Comparison of ENCODE assay signal across 19 cellular contexts in the genomic region with DNA sequence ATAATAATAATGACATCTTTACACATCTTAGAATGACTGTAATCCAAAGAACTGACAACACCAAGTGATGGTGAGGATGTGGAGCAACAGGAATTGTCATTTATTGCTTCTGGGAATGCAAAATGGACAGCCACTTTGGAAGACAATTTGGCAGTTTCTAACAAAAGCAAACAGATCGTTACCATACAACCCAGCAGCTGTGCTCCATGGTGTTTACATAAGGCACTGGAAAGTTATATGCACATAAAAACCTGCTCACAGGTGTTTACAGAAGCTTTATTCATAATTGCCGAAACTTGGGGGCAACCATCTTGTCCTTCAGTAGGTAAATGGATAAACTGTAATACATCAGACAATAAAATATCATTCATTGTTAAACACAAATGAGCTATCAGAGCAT. TPM values are rescaled to one million over a fixed set of nuclear protein-coding genes. Genes with fewer than 3 reads are reported as not detected.
DNase-seq lines count a peak whose midpoint lies in the region; ATAC-seq, FAIRE-seq and TF ChIP-seq lines count a peak whose summit lies in the region.
"Had no signal": no experiment of that assay in that cellular context is flagged by ENCODE, and none has a peak within 500 bp of the region (broad histone marks: within the 10 kb centered on the region; RNA-seq: fewer than 3 reads in every experiment).

No MANE protein-coding gene starts in this region.

- no peak for FAIRE-seq in A549 (lab: Jason Lieb, UNC)
- FAIRE-seq: bronchial epithelial cell, endothelial cell of umbilical vein, G401.6 had no signal

- H3K36me3 ChIP-seq in brain microvascular endothelial cell (replicated peaks): no peaks in the 10 kb centered on the region

- no peak overlapping the region for H3K4me3 Mint-ChIP-seq in T-helper 17 cell
- H3K4me3 Mint-ChIP-seq: T-helper 1 cell treated with Interleukin-12 subunit alpha and Interleukin-12 subunit beta and Interleukin-4 antibody, amounts not matched to agents 30 μg/mL and 1 μg/mL, for 36 hours had no signal

- H3K27ac ChIP-seq in A549 (no peak overlapping the region), brain microvascular endothelial cell (peak overlapping the region; percentile 83)
- H3K27ac ChIP-seq: BLaER1 had no signal

- H3K27ac Mint-ChIP-seq in T-helper 17 cell: no peak overlapping the region
- H3K27ac Mint-ChIP-seq: T-helper 1 cell treated with Interleukin-12 subunit alpha and Interleukin-12 subunit beta and Interleukin-4 antibody, amounts not matched to agents 30 μg/mL and 1 μg/mL, for 36 hours had no signal

- TF ChIP-seq POLR2A in A549 (IDR thresholded peaks at IDR 0.05; ENCODE audit: low read length): no peak

- POLR2A ChIA-PET in A549 (lab: Yijun Ruan, JAX): no interaction called here

- H3K27me3 Mint-ChIP-seq in T-helper 17 cell: no peaks in the 10 kb centered on the region

- in situ Hi-C loops in brain microvascular endothelial cell (cut with HindIII; ENCODE audit: low pct_ligation_motif_present, low sequenced_read_pairs): no loop called here

- no peak for ATAC-seq in A549
- ATAC-seq in T-helper 17 cell: no peak
- ATAC-seq in GM18517 (IDR thresholded peaks at IDR 0.05; ENCODE audit: unreplicated experiment): no peak

- TF ChIP-seq CTCF in A549 (IDR thresholded peaks at IDR 0.05) (no peak), brain microvascular endothelial cell (IDR thresholded peaks at IDR 0.05; ENCODE audit: low read depth, low read length, missing control alignments) (no peak)

- no peak overlapping the region for H3K4me3 ChIP-seq in A549
- H3K4me3 ChIP-seq in brain microvascular endothelial cell (ENCODE audit: low read depth, low read length): no peak overlapping the region
- H3K4me3 ChIP-seq: BLaER1 had no signal

- no peak for DNase-seq in A549 (ENCODE audit: low read depth in 1 of 2, low spot score in 1 of 2)
- DNase-seq in NCI-H1105 treated with DMSO at 0.1 percent for 48 hours (lab: John Stamatoyannopoulos, UW): peak; percentile 96
- DNase-seq in NCI-H345 treated with DMSO at 0.1 percent for 48 hours (lab: John Stamatoyannopoulos, UW; ENCODE audit: unreplicated experiment): peak; percentile 3
- DNase-seq in brain microvascular endothelial cell: no peak
- DNase-seq in T-helper 17 cell: no peak
- no peak for DNase-seq in islet precursor cell
- no peak for DNase-seq in occipital lobe (lab: John Stamatoyannopoulos, UW)
- DNase-seq: activated CD4-positive, alpha-beta T cell treated with anti-CD3 and anti-CD28 coated beads, Interleukin-2, amount 50 U/mL, for 4 hours; activated CD8-positive, alpha-beta memory T cell treated with anti-CD3 and anti-CD28 coated beads, Interleukin-2, amount 50 U/mL, for 48 hours; activated effector memory CD4-positive, alpha-beta T cell treated with anti-CD3 and anti-CD28 coated beads, Interleukin-2, amount 50 U/mL, for 16 hours; cortex of kidney; NCI-H187 treated with DMSO at 0.1 percent for 48 hours; stimulated activated CD4-positive, alpha-beta T cell treated with anti-CD3 and anti-CD28 coated beads, Interleukin-12 subunit alpha, Interleukin-12 subunit beta, amount 100 ng/mL, for 4 hours had no signal

- H3K36me3 Mint-ChIP-seq in T-helper 17 cell (ENCODE audit: low read depth): peaks cover 2% of the 10 kb centered on the region

- H3K4me2 ChIP-seq in A549: peak overlapping the region; percentile 59; the same call in 2 of the 3 replicates
- H3K4me2 ChIP-seq: BLaER1 had no signal

- no peak for TF ChIP-seq RAD21 in A549 (conservative IDR thresholded peaks at IDR 0.05 in 1 of 2, IDR thresholded peaks at IDR 0.05 in 1 of 2)

- H3K4me1 ChIP-seq in A549: peaks cover 18% of the 10 kb centered on the region
- H3K4me1 ChIP-seq: BLaER1 had no signal

- CTCF ChIA-PET in A549 (lab: Yijun Ruan, JAX): no interaction called here

- H3K9me3 ChIP-seq in A549 (no peaks in the 10 kb centered on the region), T-helper 17 cell (ENCODE audit: control insufficient read depth, low read length, poor library complexity, severe bottlenecking) (no peaks in the 10 kb centered on the region)
- H3K9me3 ChIP-seq: BLaER1 had no signal

- 83% methylated on average over 2 of the region's 2 CpGs for WGBS in A549 (ENCODE audit: missing lambda C conversion rate)

- no peak for TF ChIP-seq EP300 in A549 (IDR thresholded peaks at IDR 0.05)

- peaks cover 31% of the 10 kb centered on the region for H3K4me1 Mint-ChIP-seq in T-helper 17 cell

- H3K27me3 ChIP-seq in brain microvascular endothelial cell (replicated peaks): no peaks in the 10 kb centered on the region
- H3K27me3 ChIP-seq: BLaER1 had no signal

TF ChIP-seq in A549, 52 proteins besides CTCF, POLR2A, EP300 and RAD21:
- TF ChIP-seq KDM5A (IDR thresholded peaks at IDR 0.05): no peak
- no peak for TF ChIP-seq POLR2AphosphoS2 (conservative IDR thresholded peaks at IDR 0.05; ENCODE audit: low read length)
- no peak for TF ChIP-seq KDM1A (IDR thresholded peaks at IDR 0.05; ENCODE audit: low read depth)
- TF ChIP-seq FOXS1 (CRISPR knock-in tag; IDR thresholded peaks at IDR 0.05): no peak
- no peak for TF ChIP-seq ESRRA (IDR thresholded peaks at IDR 0.05; ENCODE audit: borderline replicate concordance, low read length)
- TF ChIP-seq, protein P1, sequence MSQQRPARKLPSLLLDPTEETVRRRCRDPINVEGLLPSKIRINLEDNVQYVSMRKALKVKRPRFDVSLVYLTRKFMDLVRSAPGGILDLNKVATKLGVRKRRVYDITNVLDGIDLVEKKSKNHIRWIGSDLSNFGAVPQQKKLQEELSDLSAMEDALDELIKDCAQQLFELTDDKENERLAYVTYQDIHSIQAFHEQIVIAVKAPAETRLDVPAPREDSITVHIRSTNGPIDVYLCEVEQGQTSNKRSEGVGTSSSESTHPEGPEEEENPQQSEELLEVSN (IDR thresholded peaks at IDR 0.05; ENCODE audit: borderline replicate concordance, low read depth): no peak
- TF ChIP-seq, protein P2, sequence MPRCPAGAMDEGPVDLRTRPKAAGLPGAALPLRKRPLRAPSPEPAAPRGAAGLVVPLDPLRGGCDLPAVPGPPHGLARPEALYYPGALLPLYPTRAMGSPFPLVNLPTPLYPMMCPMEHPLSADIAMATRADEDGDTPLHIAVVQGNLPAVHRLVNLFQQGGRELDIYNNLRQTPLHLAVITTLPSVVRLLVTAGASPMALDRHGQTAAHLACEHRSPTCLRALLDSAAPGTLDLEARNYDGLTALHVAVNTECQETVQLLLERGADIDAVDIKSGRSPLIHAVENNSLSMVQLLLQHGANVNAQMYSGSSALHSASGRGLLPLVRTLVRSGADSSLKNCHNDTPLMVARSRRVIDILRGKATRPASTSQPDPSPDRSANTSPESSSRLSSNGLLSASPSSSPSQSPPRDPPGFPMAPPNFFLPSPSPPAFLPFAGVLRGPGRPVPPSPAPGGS (IDR thresholded peaks at IDR 0.05): no peak
- TF ChIP-seq NFE2L2 (conservative IDR thresholded peaks at IDR 0.05; ENCODE audit: low read length): no peak
- TF ChIP-seq RARB (CRISPR knock-in tag; IDR thresholded peaks at IDR 0.05): no peak
- no peak for TF ChIP-seq SREBF2 (IDR thresholded peaks at IDR 0.05)
- no peak for TF ChIP-seq HEYL (CRISPR knock-in tag; IDR thresholded peaks at IDR 0.05)
- TF ChIP-seq NR3C1 (IDR thresholded peaks at IDR 0.05): no peak
- no peak for TF ChIP-seq GATA3 (IDR thresholded peaks at IDR 0.05; ENCODE audit: borderline replicate concordance)

RNA-seq across cellular contexts. Expression of gene ASF1A, which starts 18.3 kb away (rescaled TPM):
- polyA plus RNA-seq in A549 (2011; rRNA removed) (15.9 and 24.6 TPM in 2 replicates), A549 (2017; fragmentation: RNase III; extraction: RNeasy Plus Mini Kit Qiagen cat#74134 plus additional on column Dnase treatment) (11.8 to 13.1 TPM (median 12.2 TPM) in 3 replicates)
- 3.6 and 6.4 TPM in 2 replicates for polyA plus RNA-seq in A549 (2012; cell fraction: cytosol; rRNA removed)
- 4.3 and 5.6 TPM in 2 replicates for polyA plus RNA-seq in A549 (2012; cell fraction: nucleus; rRNA removed)
- polyA minus RNA-seq in A549 (2011; rRNA and poly(A)+ RNA removed): 6.1 and 8.3 TPM in 2 replicates
- total RNA-seq in T-helper 17 cell (10 to 100 TPM; 14.4 to 20.6 TPM), occipital lobe (42.7 TPM)

RNA-seq across cellular contexts. Expression of gene MCM9, which starts 59.3 kb away (rescaled TPM):
- polyA plus RNA-seq in A549 (2011; rRNA removed) (5.4 and 6.0 TPM in 2 replicates), A549 (2017; fragmentation: RNase III; extraction: RNeasy Plus Mini Kit Qiagen cat#74134 plus additional on column Dnase treatment) (5.1 to 6.0 TPM (median 5.7 TPM) in 3 replicates)
- 1.9 and 2.2 TPM in 2 replicates for polyA plus RNA-seq in A549 (2012; cell fraction: cytosol; rRNA removed)
- polyA plus RNA-seq in A549 (2012; cell fraction: nucleus; rRNA removed): 2.1 and 3.5 TPM in 2 replicates
- 10.6 and 11.9 TPM in 2 replicates for polyA minus RNA-seq in A549 (2011; rRNA and poly(A)+ RNA removed)
- total RNA-seq in T-helper 17 cell (10 to 100 TPM; 30.0 to 37.2 TPM), occipital lobe (7.8 TPM)

Comparison
In these comparisons a context has a peak if more than half of its experiments do, and no peak if none do; other contexts are left out.
1. DNase-seq: peak in NCI-H1105 treated with DMSO at 0.1 percent for 48 hours (single experiment) and NCI-H345 treated with DMSO at 0.1 percent for 48 hours (single experiment); none in A549 (0 of 2), brain microvascular endothelial cell (single experiment), T-helper 17 cell (0 of 3), islet precursor cell (single experiment) and occipital lobe (single experiment).